ENCODE assay signal across 1 cellular context in genomic region chr10:96890580-96890979, GRCh38.
A peak's percentile ranks its signal among the peaks of the same experiment; 100 is the strongest.
TF ChIP-seq lines count a peak whose summit lies in the region.

No MANE protein-coding gene starts in this region.

TF ChIP-seq in HepG2, 621 proteins besides CTCF, POLR2A, EP300 and RAD21 (continued from another document and continues in another):
- TF ChIP-seq, protein P1, sequence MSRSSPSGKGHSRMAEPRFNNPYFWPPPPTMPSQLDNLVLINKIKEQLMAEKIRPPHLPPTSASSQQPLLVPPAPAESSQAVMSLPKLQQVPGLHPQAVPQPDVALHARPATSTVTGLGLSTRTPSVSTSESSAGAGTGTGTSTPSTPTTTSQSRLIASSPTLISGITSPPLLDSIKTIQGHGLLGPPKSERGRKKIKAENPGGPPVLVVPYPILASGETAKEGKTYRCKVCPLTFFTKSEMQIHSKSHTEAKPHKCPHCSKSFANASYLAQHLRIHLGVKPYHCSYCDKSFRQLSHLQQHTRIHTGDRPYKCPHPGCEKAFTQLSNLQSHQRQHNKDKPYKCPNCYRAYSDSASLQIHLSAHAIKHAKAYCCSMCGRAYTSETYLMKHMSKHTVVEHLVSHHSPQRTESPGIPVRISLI (CRISPR knock-in tag; IDR thresholded peaks at IDR 0.05; ENCODE audit: borderline replicate concordance): peak; percentile 90
- TF ChIP-seq POLR2G (IDR thresholded peaks at IDR 0.05; ENCODE audit: low read depth, low read length): no peak
- peak; percentile 85 for TF ChIP-seq ARID3A (IDR thresholded peaks at IDR 0.05; ENCODE audit: low read depth, low read length)
- no peak for TF ChIP-seq HNRNPK (IDR thresholded peaks at IDR 0.05; ENCODE audit: low read depth, low read length, poor library complexity, severe bottlenecking)
- peak; percentile 87 for TF ChIP-seq BCL6 (CRISPR knock-in tag; IDR thresholded peaks at IDR 0.05)
- TF ChIP-seq ZNF280D (CRISPR knock-in tag; IDR thresholded peaks at IDR 0.05): no peak
- no peak for TF ChIP-seq ZNF883 (CRISPR knock-in tag; IDR thresholded peaks at IDR 0.05; ENCODE audit: not compliant biosample characterization)
- TF ChIP-seq ZNF652 (CRISPR knock-in tag; IDR thresholded peaks at IDR 0.05; ENCODE audit: borderline replicate concordance, low read depth): no peak
- peak; percentile 50; the same call in 1 of the 2 replicates for TF ChIP-seq HNF4G (IDR thresholded peaks at IDR 0.05; ENCODE audit: borderline replicate concordance, low read depth, low read length)
- no peak for TF ChIP-seq HNF4G (CRISPR knock-in tag; IDR thresholded peaks at IDR 0.05; ENCODE audit: borderline replicate concordance, low read depth)
- TF ChIP-seq ZNF143 (CRISPR knock-in tag; IDR thresholded peaks at IDR 0.05): no peak
- 0 out of 2 replicates have a peak, but pooled peaks have one; percentile 60 for TF ChIP-seq NFKBIZ (CRISPR knock-in tag; IDR thresholded peaks at IDR 0.05)
- no peak for TF ChIP-seq GABPA (IDR thresholded peaks at IDR 0.05; ENCODE audit: low read depth, low read length)
- no peak for TF ChIP-seq GABPA (CRISPR knock-in tag; IDR thresholded peaks at IDR 0.05; ENCODE audit: low read depth)
- no peak for TF ChIP-seq MAZ (IDR thresholded peaks at IDR 0.05; ENCODE audit: borderline replicate concordance, low read depth, low read length)
- no peak for TF ChIP-seq MAZ (CRISPR knock-in tag; IDR thresholded peaks at IDR 0.05; ENCODE audit: low read depth)
- TF ChIP-seq SIX4 (CRISPR knock-in tag; IDR thresholded peaks at IDR 0.05): peak; percentile 89
- TF ChIP-seq ZEB1 (IDR thresholded peaks at IDR 0.05; ENCODE audit: insufficient replicate concordance, low read depth): no peak
- TF ChIP-seq GATAD2A (CRISPR knock-in tag; IDR thresholded peaks at IDR 0.05): peak; percentile 88
- TF ChIP-seq, protein P2, sequence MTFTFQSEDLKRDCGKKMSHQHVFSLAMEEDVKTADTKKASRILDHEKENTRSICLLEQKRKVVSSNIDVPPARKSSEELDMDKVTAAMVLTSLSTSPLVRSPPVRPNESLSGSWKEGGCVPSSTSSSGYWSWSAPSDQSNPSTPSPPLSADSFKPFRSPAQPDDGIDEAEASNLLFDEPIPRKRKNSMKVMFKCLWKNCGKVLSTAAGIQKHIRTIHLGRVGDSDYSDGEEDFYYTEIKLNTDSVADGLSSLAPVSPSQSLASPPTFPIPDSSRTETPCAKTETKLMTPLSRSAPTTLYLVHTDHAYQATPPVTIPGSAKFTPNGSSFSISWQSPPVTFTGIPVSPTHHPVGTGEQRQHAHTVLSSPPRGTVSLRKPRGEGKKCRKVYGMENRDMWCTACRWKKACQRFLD (CRISPR knock-in tag; IDR thresholded peaks at IDR 0.05; ENCODE audit: borderline replicate concordance): no peak
- TF ChIP-seq ARID5B (CRISPR knock-in tag; IDR thresholded peaks at IDR 0.05): peak; percentile 75
- TF ChIP-seq FOXA1 (IDR thresholded peaks at IDR 0.05): no peak
- peak; percentile 30; the same call in 1 of the 2 replicates for TF ChIP-seq FOXA1 (CRISPR knock-in tag; IDR thresholded peaks at IDR 0.05)
- TF ChIP-seq FOXJ3 (CRISPR knock-in tag; IDR thresholded peaks at IDR 0.05; ENCODE audit: borderline replicate concordance): peak; percentile 43; the same call in 1 of the 2 replicates
- no peak for TF ChIP-seq ZNF552 (CRISPR knock-in tag; IDR thresholded peaks at IDR 0.05; ENCODE audit: borderline replicate concordance)
- TF ChIP-seq SAP130 (CRISPR knock-in tag; IDR thresholded peaks at IDR 0.05; ENCODE audit: low read depth): peak; percentile 20; the same call in 1 of the 2 replicates
- TF ChIP-seq ZNF777 (CRISPR knock-in tag; IDR thresholded peaks at IDR 0.05): no peak
- no peak; the same call in 1 of the 2 replicates for TF ChIP-seq KAT8 (CRISPR knock-in tag; IDR thresholded peaks at IDR 0.05)
- TF ChIP-seq NFE2 (CRISPR knock-in tag; IDR thresholded peaks at IDR 0.05): no peak
- no peak for TF ChIP-seq ZNF687 (CRISPR knock-in tag; IDR thresholded peaks at IDR 0.05)
- peak; percentile 19; the same call in 1 of the 2 replicates for TF ChIP-seq HDAC2 (CRISPR knock-in tag; IDR thresholded peaks at IDR 0.05)
- TF ChIP-seq ZNF333 (CRISPR knock-in tag; IDR thresholded peaks at IDR 0.05; ENCODE audit: borderline replicate concordance): no peak
- TF ChIP-seq, protein P3, sequence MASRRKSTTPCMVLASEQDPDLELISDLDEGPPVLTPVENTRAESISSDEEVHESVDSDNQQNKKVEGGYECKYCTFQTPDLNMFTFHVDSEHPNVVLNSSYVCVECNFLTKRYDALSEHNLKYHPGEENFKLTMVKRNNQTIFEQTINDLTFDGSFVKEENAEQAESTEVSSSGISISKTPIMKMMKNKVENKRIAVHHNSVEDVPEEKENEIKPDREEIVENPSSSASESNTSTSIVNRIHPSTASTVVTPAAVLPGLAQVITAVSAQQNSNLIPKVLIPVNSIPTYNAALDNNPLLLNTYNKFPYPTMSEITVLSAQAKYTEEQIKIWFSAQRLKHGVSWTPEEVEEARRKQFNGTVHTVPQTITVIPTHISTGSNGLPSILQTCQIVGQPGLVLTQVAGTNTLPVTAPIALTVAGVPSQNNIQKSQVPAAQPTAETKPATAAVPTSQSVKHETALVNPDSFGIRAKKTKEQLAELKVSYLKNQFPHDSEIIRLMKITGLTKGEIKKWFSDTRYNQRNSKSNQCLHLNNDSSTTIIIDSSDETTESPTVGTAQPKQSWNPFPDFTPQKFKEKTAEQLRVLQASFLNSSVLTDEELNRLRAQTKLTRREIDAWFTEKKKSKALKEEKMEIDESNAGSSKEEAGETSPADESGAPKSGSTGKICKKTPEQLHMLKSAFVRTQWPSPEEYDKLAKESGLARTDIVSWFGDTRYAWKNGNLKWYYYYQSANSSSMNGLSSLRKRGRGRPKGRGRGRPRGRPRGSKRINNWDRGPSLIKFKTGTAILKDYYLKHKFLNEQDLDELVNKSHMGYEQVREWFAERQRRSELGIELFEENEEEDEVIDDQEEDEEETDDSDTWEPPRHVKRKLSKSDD (CRISPR knock-in tag; IDR thresholded peaks at IDR 0.05; ENCODE audit: low read depth): no peak
- no peak for TF ChIP-seq ZNF614 (CRISPR knock-in tag; IDR thresholded peaks at IDR 0.05; ENCODE audit: borderline replicate concordance)
- TF ChIP-seq ZFP90 (CRISPR knock-in tag; IDR thresholded peaks at IDR 0.05; ENCODE audit: borderline replicate concordance): no peak
- no peak for TF ChIP-seq ZNF83 (CRISPR knock-in tag; IDR thresholded peaks at IDR 0.05; ENCODE audit: borderline replicate concordance)
- TF ChIP-seq TOE1 (CRISPR knock-in tag; IDR thresholded peaks at IDR 0.05): no peak
- no peak for TF ChIP-seq ISX (CRISPR knock-in tag; conservative IDR thresholded peaks at IDR 0.05)
- TF ChIP-seq BCLAF1 (IDR thresholded peaks at IDR 0.05): no peak
